8 cellular contexts compared by ENCODE assay signal in genomic region chr21:42227909-42228708, GRCh38. TPM values are rescaled to one million over a fixed set of nuclear protein-coding genes. Genes with fewer than 3 reads are reported as not detected.
DNase-seq lines count a peak whose midpoint lies in the region; ATAC-seq and TF ChIP-seq lines count a peak whose summit lies in the region.

No MANE protein-coding gene starts in this region.

- TF ChIP-seq POLR2A in uterus (IDR thresholded peaks at IDR 0.05), result no peak

- ATAC-seq in CD4-positive, alpha-beta T cell (ENCODE audit: poor library complexity), result peak; percentile 85
- ATAC-seq in GM19372 (IDR thresholded peaks at IDR 0.05; ENCODE audit: low read depth, unreplicated experiment) (peak; percentile 85), HG03439 (IDR thresholded peaks at IDR 0.05; ENCODE audit: unreplicated experiment) (peak; percentile 92)

- H3K27me3 ChIP-seq in CD4-positive, alpha-beta T cell (ENCODE audit: control insufficient read depth, insufficient read depth, low read length), result no peaks in the 10 kb centered on the region
- H3K27me3 ChIP-seq in uterus, result no peaks in the 10 kb centered on the region

- peak overlapping the region; percentile 87 for H3K27ac ChIP-seq in CD4-positive, alpha-beta T cell (ENCODE audit: low read depth, low read length)
- no peak overlapping the region for H3K27ac ChIP-seq in uterus

- intact Hi-C loops in CD4-positive, alpha-beta T cell (cut with DNase I, micrococcal nuclease), result no loop called here
- intact Hi-C loops in uterus (cut with DNase I; ENCODE audit: low total_unique reads), result no loop called here

- peak; percentile 79 to 97 (median 85) for DNase-seq in CD4-positive, alpha-beta T cell
- DNase-seq in SHP77 treated with DMSO at 0.1 percent for 48 hours (lab: John Stamatoyannopoulos, UW) (peak; percentile 81), glutamatergic neuron (peak; percentile 69), renal cortical epithelial cell (ENCODE audit: low read depth) (peak; percentile 71), uterus (peak; percentile 46 to 79)
- DNase-seq in activated gamma-delta T cell treated with anti-CD3 and anti-CD28 coated beads, Interleukin-2, amount 50 U/mL, for 16 hours (ENCODE audit: low read depth), result peak; percentile 88

- H3K4me1 Mint-ChIP-seq in CD4-positive, alpha-beta T cell (ENCODE audit: low read depth), result peaks cover 88% of the 10 kb centered on the region
- peaks cover 19% of the 10 kb centered on the region for H3K4me1 Mint-ChIP-seq in glutamatergic neuron (ENCODE audit: low read depth, unreplicated experiment)

- no peaks in the 10 kb centered on the region for H3K27me3 Mint-ChIP-seq in CD4-positive, alpha-beta T cell
- H3K27me3 Mint-ChIP-seq in glutamatergic neuron (ENCODE audit: unreplicated experiment), result peaks cover 6% of the 10 kb centered on the region

- H3K9me3 Mint-ChIP-seq in CD4-positive, alpha-beta T cell, result peaks cover 2% of the 10 kb centered on the region
- H3K9me3 Mint-ChIP-seq in glutamatergic neuron (ENCODE audit: unreplicated experiment), result peaks cover 6% of the 10 kb centered on the region

- peak overlapping the region; percentile 90 for H3K27ac Mint-ChIP-seq in CD4-positive, alpha-beta T cell
- H3K27ac Mint-ChIP-seq in glutamatergic neuron (ENCODE audit: unreplicated experiment), result peak overlapping the region; percentile 18

- no peak overlapping the region for H3K4me3 ChIP-seq in uterus

- TF ChIP-seq CTCF in CD4-positive, alpha-beta T cell (IDR thresholded peaks at IDR 0.05), result no peak
- TF ChIP-seq CTCF in glutamatergic neuron (IDR thresholded peaks at IDR 0.05; ENCODE audit: partially characterized antibody, unreplicated experiment), result no peak
- TF ChIP-seq CTCF in uterus (IDR thresholded peaks at IDR 0.05), result no peak

- no peaks in the 10 kb centered on the region for H3K9me3 ChIP-seq in CD4-positive, alpha-beta T cell (ENCODE audit: control insufficient read depth, low read length)
- no peaks in the 10 kb centered on the region for H3K9me3 ChIP-seq in uterus

- peaks cover 72% of the 10 kb centered on the region for H3K36me3 Mint-ChIP-seq in CD4-positive, alpha-beta T cell (ENCODE audit: low read depth)
- peaks cover 28% of the 10 kb centered on the region for H3K36me3 Mint-ChIP-seq in glutamatergic neuron (ENCODE audit: unreplicated experiment)

- H3K36me3 ChIP-seq in uterus, result no peaks in the 10 kb centered on the region

- peaks cover 0 to 4% of the 10 kb centered on the region in 2 donors for H3K4me1 ChIP-seq in uterus

- POLR2A ChIA-PET in CD4-positive, alpha-beta T cell (lab: Charles Lee), result interaction anchor here (1.6 kb wide), 2 partner anchors 8 to 10 kb away, joined by 9 to 15 read pairs; no protein-coding TSS in a partner anchor

- H3K4me3 Mint-ChIP-seq in CD4-positive, alpha-beta T cell, result peak overlapping the region; percentile 72
- H3K4me3 Mint-ChIP-seq in glutamatergic neuron (ENCODE audit: unreplicated experiment), result no peak overlapping the region

- CTCF ChIA-PET in CD4-positive, alpha-beta T cell (lab: Charles Lee), result interaction anchor here (0.8 to 1.5 kb wide), 7 partner anchors 9 to 83 kb away, joined by 3 to 4 read pairs (median 3); no protein-coding TSS in a partner anchor

RNA-seq across cellular contexts. Expression of gene ABCG1, which starts 9.2 kb away (rescaled TPM):
- 100 to 1,000 TPM; 109 to 116 TPM for total RNA-seq in CD4-positive, alpha-beta T cell
- 31.9 TPM for total RNA-seq in glutamatergic neuron (ENCODE audit: unreplicated experiment)
- total RNA-seq in renal cortical epithelial cell, result 0.52 and 0.85 TPM in 2 replicates
- 10 to 100 TPM; 11.8 to 51.7 (median 18.4) TPM for total RNA-seq in uterus
